In the genomic region with DNA sequence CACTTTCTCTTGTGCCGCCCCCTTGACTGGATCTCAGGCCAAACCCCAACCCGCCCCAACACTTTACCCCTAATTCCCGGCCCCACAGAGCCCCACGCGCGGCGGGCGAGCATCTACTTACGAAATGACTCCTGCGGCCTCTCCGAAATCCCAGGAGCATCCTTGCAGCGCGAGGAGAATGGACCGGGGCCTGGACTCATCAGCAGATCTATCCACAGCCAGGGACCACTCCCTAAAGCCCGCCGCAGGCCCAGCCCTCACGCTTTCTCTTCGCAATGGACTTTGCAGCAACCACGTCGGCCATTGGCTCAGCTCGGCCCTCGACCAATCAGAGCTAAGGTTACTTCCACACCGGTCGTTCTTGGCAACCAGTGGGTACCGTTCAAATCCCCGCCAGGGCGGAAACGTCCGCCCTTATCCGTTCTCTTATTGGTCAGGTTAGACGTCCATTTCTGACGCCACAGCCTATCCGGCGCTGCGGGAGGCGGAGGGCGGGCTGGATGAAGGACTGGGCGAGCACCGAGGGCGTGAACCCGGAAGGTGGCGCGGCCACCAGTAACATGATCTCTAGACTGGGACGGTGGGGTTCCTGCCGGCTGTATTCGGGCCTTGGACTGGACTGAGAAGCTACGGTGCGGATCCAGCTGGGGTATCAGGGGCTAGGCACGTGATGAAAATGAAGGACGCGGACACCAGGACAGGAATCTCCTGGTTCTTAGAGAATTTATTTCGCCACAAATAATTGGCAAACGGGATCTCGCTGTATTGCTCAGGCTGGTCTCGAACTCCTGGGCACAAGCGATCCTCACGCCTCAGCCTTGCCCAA, we compare ENCODE assay signal across 8 cellular contexts. TPM values are rescaled to one million over a fixed set of nuclear protein-coding genes. Genes with fewer than 3 reads are reported as not detected.
DNase-seq lines count a peak whose midpoint lies in the region; TF ChIP-seq lines count a peak whose summit lies in the region.

A gene (minus strand): TSS at position 244 of the 826 bp plus-strand sequence. CDS start 84 bp downstream, at position 160.
A gene with protein sequence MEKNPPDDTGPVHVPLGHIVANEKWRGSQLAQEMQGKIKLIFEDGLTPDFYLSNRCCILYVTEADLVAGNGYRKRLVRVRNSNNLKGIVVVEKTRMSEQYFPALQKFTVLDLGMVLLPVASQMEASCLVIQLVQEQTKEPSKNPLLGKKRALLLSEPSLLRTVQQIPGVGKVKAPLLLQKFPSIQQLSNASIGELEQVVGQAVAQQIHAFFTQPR (plus strand): TSS at position 528 of the 826 bp plus-strand sequence. CDS start 955 bp downstream, outside the sequence.

- peaks cover 9% of the 10 kb centered on the region for H3K4me1 Mint-ChIP-seq in activated naive CD4-positive, alpha-beta T cell treated with anti-CD3 and anti-CD28 coated beads for 36 hours (ENCODE audit: low read depth)

- TF ChIP-seq CTCF in HFF-Myc (IDR thresholded peaks at IDR 0.05; ENCODE audit: low read depth, low read length, missing control alignments): no peak

- no peaks in the 10 kb centered on the region for H3K27me3 ChIP-seq in SJSA1 (replicated peaks)

- H3K27ac Mint-ChIP-seq in activated naive CD4-positive, alpha-beta T cell treated with anti-CD3 and anti-CD28 coated beads for 36 hours: peak within 1 kb of the TSS; percentile 90

- H3K36me3 ChIP-seq in SJSA1: peaks cover 30% of the 10 kb centered on the region

- no peaks in the 10 kb centered on the region for H3K27me3 Mint-ChIP-seq in activated naive CD4-positive, alpha-beta T cell treated with anti-CD3 and anti-CD28 coated beads for 36 hours (ENCODE audit: low read depth)

- DNase-seq in GM04503 (ENCODE audit: low read depth) (peak; percentile 95), HFF-Myc (ENCODE audit: extremely low read depth, low read depth) (peak; percentile 99), MV-4-11 (lab: John Stamatoyannopoulos, UW) (peak; percentile 100), SJSA1 (ENCODE audit: low read depth in 1 of 2, low spot score in 2 of 2) (peak; percentile 99), globus pallidus (ENCODE audit: low spot score) (peak; percentile 98), non-pigmented ciliary epithelial cell (ENCODE audit: low read depth) (peak; percentile 99), superior temporal gyrus (ENCODE audit: extremely low spot score) (peak; percentile 100)
- peak; percentile 99 for DNase-seq in activated naive CD4-positive, alpha-beta T cell treated with anti-CD3 and anti-CD28 coated beads for 36 hours

- peak within 1 kb of the TSS; percentile 40 for H3K27ac ChIP-seq in SJSA1

- intact Hi-C loops in activated naive CD4-positive, alpha-beta T cell treated with anti-CD3 and anti-CD28 coated beads for 36 hours (cut with micrococcal nuclease): loop anchor here (1.0 to 10.0 kb wide), 7 partner anchors 109 to 567 kb away; a partner anchor contains a TSS

- peak within 1 kb of the TSS; percentile 97 for H3K4me3 Mint-ChIP-seq in activated naive CD4-positive, alpha-beta T cell treated with anti-CD3 and anti-CD28 coated beads for 36 hours

- no peaks in the 10 kb centered on the region for H3K9me3 ChIP-seq in SJSA1 (replicated peaks)

- H3K4me3 ChIP-seq in HFF-Myc (replicated peaks; ENCODE audit: low read depth, low read length): peak within 1 kb of the TSS; percentile 67
- H3K4me3 ChIP-seq in SJSA1: peak within 1 kb of the TSS; percentile 49

- peaks cover 9% of the 10 kb centered on the region for H3K36me3 Mint-ChIP-seq in activated naive CD4-positive, alpha-beta T cell treated with anti-CD3 and anti-CD28 coated beads for 36 hours (ENCODE audit: low read depth)

- CTCF ChIA-PET in activated naive CD4-positive, alpha-beta T cell treated with anti-CD3 and anti-CD28 coated beads for 36 hours (lab: Charles Lee): interaction anchor here (0.6 to 1.0 kb wide), 2 partner anchors 278 to 744 kb away, joined by 3 to 5 read pairs; no protein-coding TSS in a partner anchor

- peaks cover 3% of the 10 kb centered on the region; the same call in 1 of the 2 replicates for H3K4me1 ChIP-seq in SJSA1 (replicated peaks)

- no peaks in the 10 kb centered on the region for H3K9me3 Mint-ChIP-seq in activated naive CD4-positive, alpha-beta T cell treated with anti-CD3 and anti-CD28 coated beads for 36 hours

RNA-seq across cellular contexts. Expression of the first gene that starts in this region (rescaled TPM):
- total RNA-seq in SJSA1 (2014; rRNA removed; shearing (Covaris generic)): 15.3 and 15.9 TPM in 2 replicates
- total RNA-seq in activated naive CD4-positive, alpha-beta T cell treated with anti-CD3 and anti-CD28 coated beads for 36 hours: 10 to 100 TPM; 14.6 to 15.5 TPM

RNA-seq across cellular contexts. Expression of the second gene that starts in this region (rescaled TPM):
- 1.8 and 3.3 TPM in 2 replicates for total RNA-seq in SJSA1 (2014; rRNA removed; shearing (Covaris generic))
- total RNA-seq in activated naive CD4-positive, alpha-beta T cell treated with anti-CD3 and anti-CD28 coated beads for 36 hours: 10 to 100 TPM in 1 of 2 experiments, 1 to 10 TPM in 1; 9.6 to 10.5 TPM

Comparison
In these comparisons a context has a peak if more than half of its experiments do, and no peak if none do; other contexts are left out.
1. Peak in every context shown above with its lines: DNase-seq, H3K4me3 ChIP-seq and H3K27ac ChIP-seq.